Comparison of ENCODE assay signal across 8 cellular contexts in the genomic region with DNA sequence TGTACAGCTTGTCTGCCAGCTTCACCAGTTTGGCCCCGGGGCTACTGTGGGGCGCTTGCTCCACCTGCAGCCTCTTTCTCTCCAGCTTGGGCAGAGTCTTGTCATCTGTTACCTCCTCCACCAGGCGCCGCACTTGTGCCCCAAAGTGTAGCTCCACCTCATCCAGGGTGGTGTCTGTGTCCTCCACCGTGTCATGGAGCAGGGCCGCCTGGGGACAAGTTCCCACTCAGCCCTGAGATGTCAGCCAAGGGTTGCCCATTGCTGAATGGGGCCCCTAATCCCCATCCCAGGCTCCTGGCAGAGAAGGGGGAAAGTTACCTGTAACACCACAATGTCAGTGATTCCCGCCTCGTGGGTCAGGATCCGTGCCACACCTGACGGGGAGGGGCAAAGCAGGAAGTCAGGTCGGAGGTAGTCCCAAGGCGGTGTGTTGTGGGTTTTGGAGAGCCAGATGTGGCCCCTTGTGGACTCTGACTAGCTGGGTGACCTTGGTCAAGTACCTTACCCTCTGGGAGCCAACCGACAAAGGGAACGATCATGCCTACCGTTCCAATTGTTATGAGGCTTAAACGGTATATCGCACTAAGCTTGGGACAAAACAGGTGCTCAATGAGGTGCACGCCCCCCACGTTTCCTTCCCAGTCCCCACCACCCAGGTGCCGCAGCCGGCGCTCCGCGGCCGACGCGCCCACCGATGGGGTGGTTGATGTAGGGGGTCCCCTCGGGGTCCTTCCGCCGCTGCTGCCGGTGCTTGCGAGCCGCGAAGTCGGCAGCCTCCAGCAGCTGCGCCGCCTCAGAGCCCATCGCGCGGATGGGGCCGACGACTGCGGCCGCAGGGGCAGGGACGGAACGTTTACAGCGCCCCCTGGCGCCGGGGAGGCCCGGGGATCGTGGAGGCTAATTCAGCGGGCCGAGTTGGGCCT. TPM values are rescaled to one million over a fixed set of nuclear protein-coding genes. Genes with fewer than 3 reads are reported as not detected.
DNase-seq lines count a peak whose midpoint lies in the region; ATAC-seq and TF ChIP-seq lines count a peak whose summit lies in the region.

A gene with protein sequence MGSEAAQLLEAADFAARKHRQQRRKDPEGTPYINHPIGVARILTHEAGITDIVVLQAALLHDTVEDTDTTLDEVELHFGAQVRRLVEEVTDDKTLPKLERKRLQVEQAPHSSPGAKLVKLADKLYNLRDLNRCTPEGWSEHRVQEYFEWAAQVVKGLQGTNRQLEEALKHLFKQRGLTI (minus strand): TSS at position 813 of the 923 bp plus-strand sequence. CDS start 9 bp downstream, at position 804.

- peak; percentile 49 for ATAC-seq in GM19324 (IDR thresholded peaks at IDR 0.05; ENCODE audit: low FRiP score, unreplicated experiment)
- peak; percentile 49 for ATAC-seq in HG03460 (IDR thresholded peaks at IDR 0.05; ENCODE audit: unreplicated experiment)

- H3K4me3 ChIP-seq in BLaER1 treated with 17β-estradiol and CSF1 and Interleukin-3, amounts not matched to agents 10 nM and 100 nM, result peak within 1 kb of the TSS; percentile 71 to 90 (median 80)
- H3K4me3 ChIP-seq in liver (ENCODE audit: low read depth in 1 of 3, low read length in 3 of 3), result peak within 1 kb of the TSS; percentile 74 to 88 (median 86)

- H3K4me1 ChIP-seq in BLaER1 treated with 17β-estradiol and CSF1 and Interleukin-3, amounts not matched to agents 10 nM and 100 nM, result peaks cover 64 to 77% (median 75%) of the 10 kb centered on the region in 10 experiments
- H3K4me1 ChIP-seq in liver (ENCODE audit: control insufficient read depth in 4 of 4, insufficient read depth in 4 of 4, low read length in 3 of 4), result peaks cover 2 to 51% (median 32%) of the 10 kb centered on the region in 4 donors

- peak; percentile 90 for TF ChIP-seq CTCF in liver (IDR thresholded peaks at IDR 0.05; ENCODE audit: low read depth, low read length, missing input control)

- WGBS in liver, result under 1% methylated on average over 54 of the region's 54 CpGs

- DNase-seq in NCI-H526 treated with DMSO at 0.1 percent for 48 hours (lab: John Stamatoyannopoulos, UW) (peak; percentile 82), dermis blood vessel endothelial cell (peak; percentile 89)
- peak; percentile 88 for DNase-seq in activated CD4-positive, alpha-beta T cell treated with anti-CD3 and anti-CD28 coated beads, Interleukin-2, amount 50 U/mL, for 1 hour
- peak; percentile 92 for DNase-seq in stimulated activated CD4-positive, alpha-beta T cell treated with anti-CD3 and anti-CD28 coated beads, Interleukin-4, amount 100 ng/mL, for 24 hours

- H3K36me3 ChIP-seq in BLaER1 treated with 17β-estradiol and CSF1 and Interleukin-3, amounts not matched to agents 10 nM and 100 nM, result peaks cover 2 to 12% (median 8%) of the 10 kb centered on the region in 11 experiments; a peak in 15 of 22 replicates
- H3K36me3 ChIP-seq in liver (ENCODE audit: control insufficient read depth in 4 of 4, insufficient read depth in 3 of 4, low read depth in 1 of 4, low read length in 3 of 4), result no peaks in the 10 kb centered on the region

- no peaks in the 10 kb centered on the region for H3K27me3 ChIP-seq in BLaER1 treated with 17β-estradiol and CSF1 and Interleukin-3, amounts not matched to agents 10 nM and 100 nM
- H3K27me3 ChIP-seq in liver (ENCODE audit: control insufficient read depth in 4 of 4, insufficient read depth in 4 of 4, low read length in 3 of 4), result no peaks in the 10 kb centered on the region

- peak within 1 kb of the TSS; percentile 89 to 100 (median 96) for H3K4me2 ChIP-seq in BLaER1 treated with 17β-estradiol and CSF1 and Interleukin-3, amounts not matched to agents 10 nM and 100 nM

- peak within 1 kb of the TSS; percentile 80 to 94 (median 86) for H3K9ac ChIP-seq in BLaER1 treated with 17β-estradiol and CSF1 and Interleukin-3, amounts not matched to agents 10 nM and 100 nM
- peak within 1 kb of the TSS; percentile 75 to 91 for H3K9ac ChIP-seq in liver (ENCODE audit: low read depth in 1 of 2, low read length in 2 of 2)

- peak within 1 kb of the TSS; percentile 64 to 93 (median 89) for H3K27ac ChIP-seq in BLaER1 treated with 17β-estradiol and CSF1 and Interleukin-3, amounts not matched to agents 10 nM and 100 nM
- peak within 1 kb of the TSS; percentile 93 to 94 for H3K27ac ChIP-seq in liver (ENCODE audit: low read depth in 1 of 2, low read length in 2 of 2)

- no peaks in the 10 kb centered on the region for H3K9me3 ChIP-seq in BLaER1 treated with 17β-estradiol and CSF1 and Interleukin-3, amounts not matched to agents 10 nM and 100 nM (replicated peaks in 1 of 11)
- no peaks in the 10 kb centered on the region for H3K9me3 ChIP-seq in liver (ENCODE audit: control insufficient read depth in 4 of 4, low read length in 3 of 4)

- H4K20me1 ChIP-seq in BLaER1 treated with 17β-estradiol and CSF1 and Interleukin-3, amounts not matched to agents 10 nM and 100 nM, result peaks cover 4 to 16% (median 14%) of the 10 kb centered on the region in 11 experiments; a peak in 16 of 22 replicates

- peak; percentile 65 to 77 for TF ChIP-seq RAD21 in liver (IDR thresholded peaks at IDR 0.05)

TF ChIP-seq in liver, 16 proteins besides CTCF, POLR2A, EP300 and RAD21:
- TF ChIP-seq, protein P1, sequence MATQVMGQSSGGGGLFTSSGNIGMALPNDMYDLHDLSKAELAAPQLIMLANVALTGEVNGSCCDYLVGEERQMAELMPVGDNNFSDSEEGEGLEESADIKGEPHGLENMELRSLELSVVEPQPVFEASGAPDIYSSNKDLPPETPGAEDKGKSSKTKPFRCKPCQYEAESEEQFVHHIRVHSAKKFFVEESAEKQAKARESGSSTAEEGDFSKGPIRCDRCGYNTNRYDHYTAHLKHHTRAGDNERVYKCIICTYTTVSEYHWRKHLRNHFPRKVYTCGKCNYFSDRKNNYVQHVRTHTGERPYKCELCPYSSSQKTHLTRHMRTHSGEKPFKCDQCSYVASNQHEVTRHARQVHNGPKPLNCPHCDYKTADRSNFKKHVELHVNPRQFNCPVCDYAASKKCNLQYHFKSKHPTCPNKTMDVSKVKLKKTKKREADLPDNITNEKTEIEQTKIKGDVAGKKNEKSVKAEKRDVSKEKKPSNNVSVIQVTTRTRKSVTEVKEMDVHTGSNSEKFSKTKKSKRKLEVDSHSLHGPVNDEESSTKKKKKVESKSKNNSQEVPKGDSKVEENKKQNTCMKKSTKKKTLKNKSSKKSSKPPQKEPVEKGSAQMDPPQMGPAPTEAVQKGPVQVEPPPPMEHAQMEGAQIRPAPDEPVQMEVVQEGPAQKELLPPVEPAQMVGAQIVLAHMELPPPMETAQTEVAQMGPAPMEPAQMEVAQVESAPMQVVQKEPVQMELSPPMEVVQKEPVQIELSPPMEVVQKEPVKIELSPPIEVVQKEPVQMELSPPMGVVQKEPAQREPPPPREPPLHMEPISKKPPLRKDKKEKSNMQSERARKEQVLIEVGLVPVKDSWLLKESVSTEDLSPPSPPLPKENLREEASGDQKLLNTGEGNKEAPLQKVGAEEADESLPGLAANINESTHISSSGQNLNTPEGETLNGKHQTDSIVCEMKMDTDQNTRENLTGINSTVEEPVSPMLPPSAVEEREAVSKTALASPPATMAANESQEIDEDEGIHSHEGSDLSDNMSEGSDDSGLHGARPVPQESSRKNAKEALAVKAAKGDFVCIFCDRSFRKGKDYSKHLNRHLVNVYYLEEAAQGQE (IDR thresholded peaks at IDR 0.05), result peak; percentile 13
- peak in 1 of 2 donors; percentile 43 for TF ChIP-seq GABPA (IDR thresholded peaks at IDR 0.05 in 1 of 2, conservative IDR thresholded peaks at IDR 0.05 in 1 of 2)
- no peak for TF ChIP-seq FOXA2 (IDR thresholded peaks at IDR 0.05)
- peak; percentile 79 to 84 for TF ChIP-seq RXRA (IDR thresholded peaks at IDR 0.05)
- TF ChIP-seq, protein P2, sequence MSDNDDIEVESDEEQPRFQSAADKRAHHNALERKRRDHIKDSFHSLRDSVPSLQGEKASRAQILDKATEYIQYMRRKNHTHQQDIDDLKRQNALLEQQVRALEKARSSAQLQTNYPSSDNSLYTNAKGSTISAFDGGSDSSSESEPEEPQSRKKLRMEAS (IDR thresholded peaks at IDR 0.05), result peak; percentile 29
- TF ChIP-seq HNF4A (conservative IDR thresholded peaks at IDR 0.05), result peak; percentile 35 to 41
- TF ChIP-seq, protein P3, sequence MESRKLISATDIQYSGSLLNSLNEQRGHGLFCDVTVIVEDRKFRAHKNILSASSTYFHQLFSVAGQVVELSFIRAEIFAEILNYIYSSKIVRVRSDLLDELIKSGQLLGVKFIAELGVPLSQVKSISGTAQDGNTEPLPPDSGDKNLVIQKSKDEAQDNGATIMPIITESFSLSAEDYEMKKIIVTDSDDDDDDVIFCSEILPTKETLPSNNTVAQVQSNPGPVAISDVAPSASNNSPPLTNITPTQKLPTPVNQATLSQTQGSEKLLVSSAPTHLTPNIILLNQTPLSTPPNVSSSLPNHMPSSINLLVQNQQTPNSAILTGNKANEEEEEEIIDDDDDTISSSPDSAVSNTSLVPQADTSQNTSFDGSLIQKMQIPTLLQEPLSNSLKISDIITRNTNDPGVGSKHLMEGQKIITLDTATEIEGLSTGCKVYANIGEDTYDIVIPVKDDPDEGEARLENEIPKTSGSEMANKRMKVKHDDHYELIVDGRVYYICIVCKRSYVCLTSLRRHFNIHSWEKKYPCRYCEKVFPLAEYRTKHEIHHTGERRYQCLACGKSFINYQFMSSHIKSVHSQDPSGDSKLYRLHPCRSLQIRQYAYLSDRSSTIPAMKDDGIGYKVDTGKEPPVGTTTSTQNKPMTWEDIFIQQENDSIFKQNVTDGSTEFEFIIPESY (IDR thresholded peaks at IDR 0.05), result no peak
- TF ChIP-seq EGR1 (IDR thresholded peaks at IDR 0.05; ENCODE audit: low read depth in 2 of 2), result no peak
- TF ChIP-seq, protein P4, sequence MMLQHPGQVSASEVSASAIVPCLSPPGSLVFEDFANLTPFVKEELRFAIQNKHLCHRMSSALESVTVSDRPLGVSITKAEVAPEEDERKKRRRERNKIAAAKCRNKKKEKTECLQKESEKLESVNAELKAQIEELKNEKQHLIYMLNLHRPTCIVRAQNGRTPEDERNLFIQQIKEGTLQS (IDR thresholded peaks at IDR 0.05), result no peak
- TF ChIP-seq SP1 (IDR thresholded peaks at IDR 0.05), result peak; percentile 67
- TF ChIP-seq NR2F2 (IDR thresholded peaks at IDR 0.05), result no peak
- peak; percentile 68 for TF ChIP-seq YY1 (IDR thresholded peaks at IDR 0.05)
- peak in 1 of 2 donors; percentile 7 for TF ChIP-seq JUND (IDR thresholded peaks at IDR 0.05)
- peak; percentile 59 for TF ChIP-seq TAF1 (conservative IDR thresholded peaks at IDR 0.05)
- no peak for TF ChIP-seq HNF4G (IDR thresholded peaks at IDR 0.05)
- no peak for TF ChIP-seq FOXA1 (IDR thresholded peaks at IDR 0.05)

RNA-seq across cellular contexts. Expression of the gene that starts here (rescaled TPM):
- total RNA-seq in dermis blood vessel endothelial cell (16.3 and 16.7 TPM in 2 replicates), liver (10 to 100 TPM; 12.5 to 15.3 TPM)
- 10 to 100 TPM; 12.9 to 15.4 TPM for polyA plus RNA-seq in liver

Comparison
In these comparisons a context has a peak if more than half of its experiments do, and no peak if none do; other contexts are left out.
1. Peak in every context shown above with its lines: DNase-seq, ATAC-seq, H3K4me3 ChIP-seq and H3K27ac ChIP-seq.